ENCODE assay signal across 8 cellular contexts in genomic region chr10:119653209-119653608, GRCh38. TPM values are rescaled to one million over a fixed set of nuclear protein-coding genes. Genes with fewer than 3 reads are reported as not detected.
DNase-seq lines count a peak whose midpoint lies in the region; ATAC-seq and TF ChIP-seq lines count a peak whose summit lies in the region.

No MANE protein-coding gene starts in this region.

- no peak for ATAC-seq in GM18520 (IDR thresholded peaks at IDR 0.05; ENCODE audit: unreplicated experiment)

- peaks cover 0 to 4% of the 10 kb centered on the region in 2 donors for H3K36me3 ChIP-seq in mucosa of rectum (ENCODE audit: control insufficient read depth in 2 of 2, insufficient read depth in 2 of 2, low read length in 2 of 2)

- no peak for DNase-seq in AG04450 (ENCODE audit: low read depth, low spot score)
- DNase-seq in Jurkat, Clone E6-1 (ENCODE audit: low read depth, low spot score): peak; percentile 80
- DNase-seq in central memory CD4-positive, alpha-beta T cell: peak; percentile 50
- no peak for DNase-seq in GDM1 (lab: John Stamatoyannopoulos, UW)
- DNase-seq in stimulated activated CD4-positive, alpha-beta T cell treated with anti-CD3 and anti-CD28 coated beads, Interleukin-2, amount 100 ng/mL, for 48 hours: no peak
- no peak for DNase-seq in HuH-7.5 (ENCODE audit: low spot score)

- no peak for TF ChIP-seq CTCF in AG04450 (IDR thresholded peaks at IDR 0.05; ENCODE audit: low read depth, low read length)

- H3K27me3 ChIP-seq in AG04450 (ENCODE audit: control insufficient read depth, insufficient read depth, low read length) (no peaks in the 10 kb centered on the region), mucosa of rectum (ENCODE audit: control insufficient read depth in 2 of 2, insufficient read depth in 2 of 2, low read length in 2 of 2) (no peaks in the 10 kb centered on the region)

- POLR2A ChIA-PET in AG04450 (lab: Yijun Ruan, JAX): interaction anchor here (0.6 to 0.9 kb wide), 2 partner anchors 59 to 530 kb away, joined by 3 to 7 read pairs; no protein-coding TSS in a partner anchor

- H3K4me1 ChIP-seq in mucosa of rectum (ENCODE audit: control insufficient read depth in 2 of 2, insufficient read depth in 2 of 2, low read length in 2 of 2): peaks cover 12 to 26% of the 10 kb centered on the region in 2 donors

- H3K27ac ChIP-seq in AG04450 (ENCODE audit: low read depth, low read length): no peak overlapping the region
- peak overlapping the region in 1 of 2 donors; percentile 3 for H3K27ac ChIP-seq in mucosa of rectum (ENCODE audit: low read depth in 2 of 2, low read length in 2 of 2)

- H3K9ac ChIP-seq in mucosa of rectum (ENCODE audit: low read depth in 1 of 2, low read length in 2 of 2): peak overlapping the region in 1 of 2 donors; percentile 18

- CTCF ChIA-PET in AG04450 (lab: Charles Lee): interaction anchor here (0.5 to 1.3 kb wide), 5 partner anchors 33 to 515 kb away, joined by 3 to 8 read pairs (median 4); partner anchors contain the start of gene INPP5F

- peak overlapping the region; percentile 92 for H3K4me3 ChIP-seq in AG04450 (ENCODE audit: low read depth, low read length)
- H3K4me3 ChIP-seq in Jurkat, Clone E6-1 (ENCODE audit: low read length): peak overlapping the region; percentile 78
- H3K4me3 ChIP-seq in mucosa of rectum (ENCODE audit: low read length in 2 of 2): peak overlapping the region; percentile 84 to 87

- H3K9me3 ChIP-seq in AG04450 (ENCODE audit: control insufficient read depth, insufficient read depth, low read length) (no peaks in the 10 kb centered on the region), mucosa of rectum (ENCODE audit: control insufficient read depth in 2 of 2, low read length in 2 of 2) (no peaks in the 10 kb centered on the region)

RNA-seq across cellular contexts. Expression of gene BAG3, which starts 2.0 kb away (rescaled TPM):
- polyA plus RNA-seq in AG04450 (2011; rRNA removed): 12.7 and 20.1 TPM in 2 replicates
- 12.1 and 15.8 TPM in 2 replicates for polyA minus RNA-seq in AG04450 (2011; rRNA and poly(A)+ RNA removed)
- 31.2 TPM for polyA plus RNA-seq in Jurkat, Clone E6-1 (2012; ENCODE audit: insufficient read depth, insufficient read length)

RNA-seq across cellular contexts. Expression of gene TIAL1, which starts 56.4 kb away (rescaled TPM):
- polyA plus RNA-seq in AG04450 (2011; rRNA removed): 86.0 and 113 TPM in 2 replicates
- polyA minus RNA-seq in AG04450 (2011; rRNA and poly(A)+ RNA removed): 58.3 and 83.4 TPM in 2 replicates
- 112 TPM for polyA plus RNA-seq in Jurkat, Clone E6-1 (2012; ENCODE audit: insufficient read depth, insufficient read length)

Comparison
In these comparisons a context has a peak if more than half of its experiments do, and no peak if none do; other contexts are left out.
1. DNase-seq: peak in Jurkat, Clone E6-1 (single experiment) and central memory CD4-positive, alpha-beta T cell (single experiment); none in AG04450 (single experiment), GDM1 (single experiment), stimulated activated CD4-positive, alpha-beta T cell treated with anti-CD3 and anti-CD28 coated beads, Interleukin-2, amount 100 ng/mL, for 48 hours (0 of 2) and HuH-7.5 (single experiment).
2. Peak in every context shown above with its lines, with median percentiles within 50 percentile points of each other: H3K4me3 ChIP-seq.